Comparison of ENCODE assay signal across 21 cellular contexts in the genomic region with DNA sequence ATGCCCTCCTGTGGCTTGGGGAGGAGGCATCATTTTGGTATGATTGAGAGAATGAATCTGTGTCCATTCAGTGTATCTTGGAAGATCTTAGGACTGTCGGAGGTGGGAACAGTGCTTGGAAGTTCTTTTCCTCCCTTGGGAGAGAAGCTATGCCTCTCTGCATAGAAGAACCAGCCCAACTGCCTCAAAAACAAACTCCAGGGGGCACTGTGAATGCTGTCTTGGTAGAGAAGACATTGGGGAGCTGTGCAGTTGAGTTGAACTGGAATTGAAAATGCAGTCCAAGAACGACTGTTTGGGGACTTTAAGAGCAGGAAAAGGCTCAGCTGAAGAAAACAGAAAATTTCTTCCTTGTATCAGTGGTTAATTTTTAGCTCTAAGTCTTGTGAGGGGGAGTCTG. TPM values are rescaled to one million over a fixed set of nuclear protein-coding genes. Genes with fewer than 3 reads are reported as not detected.
DNase-seq lines count a peak whose midpoint lies in the region; ATAC-seq, FAIRE-seq and TF ChIP-seq lines count a peak whose summit lies in the region.
"Had no signal": no experiment of that assay in that cellular context is flagged by ENCODE, and none has a peak within 500 bp of the region (broad histone marks: within the 10 kb centered on the region; RNA-seq: fewer than 3 reads in every experiment).

No MANE protein-coding gene starts in this region.

- H3K4me2 ChIP-seq in HCT116 (ENCODE audit: low read length) = no peak overlapping the region
- H3K4me2 ChIP-seq in astrocyte (ENCODE audit: low read length) = no peak overlapping the region

- H3K27me3 ChIP-seq in BE2C (peaks cover 4% of the 10 kb centered on the region), HCT116 (ENCODE audit: insufficient read depth, low read length) (peaks cover 36% of the 10 kb centered on the region; the same call in 1 of the 2 replicates), astrocyte (ENCODE audit: insufficient read depth, low read length) (no peaks in the 10 kb centered on the region), left lung (peaks cover 0 to 18% of the 10 kb centered on the region in 2 donors)

- DNase-seq in BE2C (no peak), HCT116 (ENCODE audit: low read depth, low spot score) (no peak), astrocyte (ENCODE audit: low read depth) (no peak), foreskin fibroblast (no peak), frontal cortex (ENCODE audit: low spot score in 2 of 2) (no peak), epidermal melanocyte (ENCODE audit: insufficient read length, low spot score) (no peak), T-helper 17 cell (no peak), left lung (no peak)
- DNase-seq: activated CD4-positive, alpha-beta T cell treated with anti-CD3 and anti-CD28 coated beads for 36 hours; activated naive CD4-positive, alpha-beta T cell; anterior cingulate cortex; left ventricle myocardium inferior; NCI-H1417; SIG-M5; stimulated activated CD4-positive, alpha-beta T cell treated with anti-CD3 and anti-CD28 coated beads, Interleukin-4, amount 100 ng/mL, for 24 hours; stimulated activated CD8-positive, alpha-beta memory T cell treated with anti-CD3 and anti-CD28 coated beads, Interleukin-4, amount 100 ng/mL, for 48 hours; T1000 had no signal

- no peaks in the 10 kb centered on the region for H3K9me2 ChIP-seq in HCT116 (ENCODE audit: insufficient read depth)

- H3K27ac ChIP-seq in HCT116 (ENCODE audit: low read depth, low read length) (no peak overlapping the region), astrocyte (ENCODE audit: low read depth, low read length) (no peak overlapping the region), left lung (no peak overlapping the region)
- H3K27ac ChIP-seq: left ventricle myocardium inferior had no signal

- no peak overlapping the region for H3K9ac ChIP-seq in HCT116 (ENCODE audit: low read length)
- no peak overlapping the region for H3K9ac ChIP-seq in astrocyte (ENCODE audit: low read length)

- TF ChIP-seq POLR2A in HCT116 (IDR thresholded peaks at IDR 0.05; ENCODE audit: borderline replicate concordance, extremely low read depth, insufficient read depth, insufficient read length) = no peak

- H3K9me3 Mint-ChIP-seq in astrocyte (ENCODE audit: unreplicated experiment) = peaks cover 3% of the 10 kb centered on the region

- no peak overlapping the region for H3K4me3 Mint-ChIP-seq in astrocyte (ENCODE audit: unreplicated experiment)
- no peak overlapping the region for H3K4me3 Mint-ChIP-seq in T-helper 17 cell
- H3K4me3 Mint-ChIP-seq: activated CD4-positive, alpha-beta T cell treated with anti-CD3 and anti-CD28 coated beads for 36 hours had no signal

- H3K4me1 Mint-ChIP-seq in astrocyte (ENCODE audit: low read depth, unreplicated experiment) (no peaks in the 10 kb centered on the region), T-helper 17 cell (no peaks in the 10 kb centered on the region)
- H3K4me1 Mint-ChIP-seq: activated CD4-positive, alpha-beta T cell treated with anti-CD3 and anti-CD28 coated beads for 36 hours had no signal

- H3K27ac Mint-ChIP-seq in astrocyte (ENCODE audit: unreplicated experiment) (no peak overlapping the region), T-helper 17 cell (no peak overlapping the region)
- H3K27ac Mint-ChIP-seq: activated CD4-positive, alpha-beta T cell treated with anti-CD3 and anti-CD28 coated beads for 36 hours had no signal

- H2AFZ ChIP-seq in HCT116 (ENCODE audit: low read depth, low read length, poor library complexity, severe bottlenecking) (no peak overlapping the region), astrocyte (ENCODE audit: low read depth, low read length) (no peak overlapping the region)

- H3K27me3 Mint-ChIP-seq in astrocyte (ENCODE audit: low read depth, unreplicated experiment) (peaks cover 10% of the 10 kb centered on the region), T-helper 17 cell (peaks cover 43% of the 10 kb centered on the region)

- peak; percentile 62 for ATAC-seq in HCT116
- ATAC-seq in T-helper 17 cell = no peak
- no peak for ATAC-seq in left lung
- ATAC-seq: activated CD4-positive, alpha-beta T cell treated with anti-CD3 and anti-CD28 coated beads for 36 hours had no signal

- BruUV-seq in HCT116 (replicated peaks; lab: Mats Ljungman, UMichigan) = no TSS peak

- no peaks in the 10 kb centered on the region for H3K4me1 ChIP-seq in BE2C
- H3K4me1 ChIP-seq in HCT116 (ENCODE audit: control insufficient read depth in 1 of 2, insufficient read depth in 2 of 2, low read length in 2 of 2) = no peaks in the 10 kb centered on the region
- no peaks in the 10 kb centered on the region for H3K4me1 ChIP-seq in astrocyte (ENCODE audit: insufficient read depth, low read length)
- H3K4me1 ChIP-seq in left lung = no peaks in the 10 kb centered on the region
- H3K4me1 ChIP-seq: Caco-2, left ventricle myocardium inferior had no signal

- TF ChIP-seq RAD21 in HCT116 (IDR thresholded peaks at IDR 0.05; ENCODE audit: low read depth) = no peak; the same call in 1 of the 2 replicates

- RAD21 ChIA-PET in HCT116 (lab: Charles Lee; ENCODE audit: low non-redundant PET in 1 of 2, low total read pairs in 2 of 2, uncharacterized antibody in 2 of 2, unreplicated experiment in 2 of 2) = no interaction called here

- CTCF ChIA-PET in HCT116 (lab: Charles Lee) = interaction anchor here (0.7 to 1.4 kb wide), 5 partner anchors 14 to 480 kb away, joined by 3 to 6 read pairs (median 3); no protein-coding TSS in a partner anchor

- intact Hi-C loops in HCT116 (cut with micrococcal nuclease) (no loop called here), left lung (cut with DNase I) (no loop called here)

- TF ChIP-seq CTCF in BE2C (IDR thresholded peaks at IDR 0.05; ENCODE audit: low read depth, low read length) = peak; percentile 33
- TF ChIP-seq CTCF in HCT116 (IDR thresholded peaks at IDR 0.05 in 2 of 3, conservative IDR thresholded peaks at IDR 0.05 in 1 of 3; ENCODE audit: borderline replicate concordance in 1 of 3, insufficient read depth in 1 of 3, low read depth in 2 of 3, low read length in 2 of 3) = peak; percentile 5 to 51 (median 38); a peak in 4 of 6 replicates
- TF ChIP-seq CTCF in astrocyte (IDR thresholded peaks at IDR 0.05; ENCODE audit: insufficient read depth, low read depth, low read length) = peak; percentile 27
- TF ChIP-seq CTCF in foreskin fibroblast (IDR thresholded peaks at IDR 0.05; ENCODE audit: low read depth, low read length) = peak; percentile 5
- TF ChIP-seq CTCF in left lung (IDR thresholded peaks at IDR 0.05) = no peak

- H3K4me3 ChIP-seq in BE2C (ENCODE audit: low read depth, low read length) = no peak overlapping the region
- H3K4me3 ChIP-seq in HCT116 (replicated peaks in 1 of 2; ENCODE audit: low read depth in 1 of 2, low read length in 2 of 2) = no peak overlapping the region
- H3K4me3 ChIP-seq in astrocyte (ENCODE audit: insufficient read depth, low read depth, low read length) = no peak overlapping the region
- H3K4me3 ChIP-seq in foreskin fibroblast (ENCODE audit: low read depth in 1 of 2, low read length in 2 of 2) = no peak overlapping the region
- H3K4me3 ChIP-seq in left lung = no peak overlapping the region
- H3K4me3 ChIP-seq: left ventricle myocardium inferior had no signal

- H3K36me3 Mint-ChIP-seq in astrocyte (ENCODE audit: low read depth, unreplicated experiment) (no peaks in the 10 kb centered on the region), T-helper 17 cell (ENCODE audit: low read depth) (peaks cover 3% of the 10 kb centered on the region)

- H3K9me3 ChIP-seq in BE2C (no peaks in the 10 kb centered on the region), HCT116 (ENCODE audit: control insufficient read depth in 1 of 2, insufficient read depth in 1 of 2, low read depth in 1 of 2, low read length in 2 of 2) (no peaks in the 10 kb centered on the region), astrocyte (ENCODE audit: insufficient read depth, low read depth, low read length) (no peaks in the 10 kb centered on the region), T-helper 17 cell (ENCODE audit: control insufficient read depth, low read length, poor library complexity, severe bottlenecking) (no peaks in the 10 kb centered on the region), left lung (no peaks in the 10 kb centered on the region)
- H3K9me3 ChIP-seq: Caco-2, left ventricle myocardium inferior had no signal

- H4K20me1 ChIP-seq in HCT116 (ENCODE audit: insufficient read depth) (no peaks in the 10 kb centered on the region), astrocyte (ENCODE audit: insufficient read depth, low read length) (no peaks in the 10 kb centered on the region)

- H3K36me3 ChIP-seq in BE2C (no peaks in the 10 kb centered on the region), HCT116 (ENCODE audit: control insufficient read depth in 1 of 2, insufficient read depth in 2 of 2, low read length in 2 of 2) (no peaks in the 10 kb centered on the region; a peak in 1 of 4 replicates), astrocyte (ENCODE audit: insufficient read depth, low read length) (no peaks in the 10 kb centered on the region), left lung (no peaks in the 10 kb centered on the region)
- H3K36me3 ChIP-seq: left ventricle myocardium inferior had no signal

- FAIRE-seq in astrocyte (lab: Jason Lieb, UNC) (no peak), frontal cortex (lab: Jason Lieb, UNC) (no peak)
- FAIRE-seq: GM18507 had no signal

- POLR2A ChIA-PET in HCT116 (lab: Charles Lee) = no interaction called here

- H3K79me2 ChIP-seq in HCT116 (ENCODE audit: insufficient read depth, low read length) (no peaks in the 10 kb centered on the region), astrocyte (ENCODE audit: insufficient read depth, low read length) (no peaks in the 10 kb centered on the region)

TF ChIP-seq in HCT116, 20 proteins besides CTCF, POLR2A, EP300 and RAD21 (continues in another document):
- no peak for TF ChIP-seq JUND (IDR thresholded peaks at IDR 0.05)
- no peak for TF ChIP-seq ZFX (IDR thresholded peaks at IDR 0.05)
- TF ChIP-seq SRF (IDR thresholded peaks at IDR 0.05; ENCODE audit: low read depth) = no peak
- no peak for TF ChIP-seq YY1 (IDR thresholded peaks at IDR 0.05; ENCODE audit: extremely low read depth, insufficient replicate concordance, low read depth, low read length)
- no peak for TF ChIP-seq ZNF274 (IDR thresholded peaks at IDR 0.05; ENCODE audit: low read depth, low read length)
- TF ChIP-seq, protein P1, sequence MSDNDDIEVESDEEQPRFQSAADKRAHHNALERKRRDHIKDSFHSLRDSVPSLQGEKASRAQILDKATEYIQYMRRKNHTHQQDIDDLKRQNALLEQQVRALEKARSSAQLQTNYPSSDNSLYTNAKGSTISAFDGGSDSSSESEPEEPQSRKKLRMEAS (IDR thresholded peaks at IDR 0.05) = no peak

RNA-seq across cellular contexts. Expression of a gene that starts 4.9 kb away (rescaled TPM):
- polyA plus RNA-seq in BE2C (2012; ENCODE audit: insufficient read depth, insufficient read length, low read depth) = not detected
- total RNA-seq in HCT116 (2021; ENCODE audit: unreplicated experiment) (not detected), astrocyte (not detected in 2 replicates), frontal cortex (not detected), T-helper 17 cell (under 1 TPM in 1 of 2 donors, not detected in 1; 0.22 TPM), left lung (not detected)
- not detected in 2 replicates for polyA plus RNA-seq in HCT116 (2012)
- total RNA-seq: activated CD4-positive, alpha-beta T cell treated with anti-CD3 and anti-CD28 coated beads for 36 hours; left ventricle myocardium inferior; omental fat pad; temporal lobe had no signal

RNA-seq across cellular contexts. Expression of a gene that starts 41.9 kb away (rescaled TPM):
- not detected for polyA plus RNA-seq in BE2C (2012; ENCODE audit: insufficient read depth, insufficient read length, low read depth)
- total RNA-seq in HCT116 (2021; ENCODE audit: unreplicated experiment) = 0.22 TPM
- 0.01 and 0.05 TPM in 2 replicates for polyA plus RNA-seq in HCT116 (2012)
- total RNA-seq in astrocyte = 17.2 and 30.9 TPM in 2 replicates
- total RNA-seq in frontal cortex = 13.0 TPM
- total RNA-seq in T-helper 17 cell = 1 to 10 TPM; 1.5 to 2.0 TPM
- total RNA-seq in left lung = 10 to 100 TPM; 16.0 to 16.4 TPM

Comparison
In these comparisons a context has a peak if more than half of its experiments do, and no peak if none do; other contexts are left out.
1. CTCF ChIP-seq: peak in BE2C (single experiment), HCT116 (3 of 3), astrocyte (single experiment) and foreskin fibroblast (single experiment); none in left lung (0 of 2).